In the genomic region with DNA sequence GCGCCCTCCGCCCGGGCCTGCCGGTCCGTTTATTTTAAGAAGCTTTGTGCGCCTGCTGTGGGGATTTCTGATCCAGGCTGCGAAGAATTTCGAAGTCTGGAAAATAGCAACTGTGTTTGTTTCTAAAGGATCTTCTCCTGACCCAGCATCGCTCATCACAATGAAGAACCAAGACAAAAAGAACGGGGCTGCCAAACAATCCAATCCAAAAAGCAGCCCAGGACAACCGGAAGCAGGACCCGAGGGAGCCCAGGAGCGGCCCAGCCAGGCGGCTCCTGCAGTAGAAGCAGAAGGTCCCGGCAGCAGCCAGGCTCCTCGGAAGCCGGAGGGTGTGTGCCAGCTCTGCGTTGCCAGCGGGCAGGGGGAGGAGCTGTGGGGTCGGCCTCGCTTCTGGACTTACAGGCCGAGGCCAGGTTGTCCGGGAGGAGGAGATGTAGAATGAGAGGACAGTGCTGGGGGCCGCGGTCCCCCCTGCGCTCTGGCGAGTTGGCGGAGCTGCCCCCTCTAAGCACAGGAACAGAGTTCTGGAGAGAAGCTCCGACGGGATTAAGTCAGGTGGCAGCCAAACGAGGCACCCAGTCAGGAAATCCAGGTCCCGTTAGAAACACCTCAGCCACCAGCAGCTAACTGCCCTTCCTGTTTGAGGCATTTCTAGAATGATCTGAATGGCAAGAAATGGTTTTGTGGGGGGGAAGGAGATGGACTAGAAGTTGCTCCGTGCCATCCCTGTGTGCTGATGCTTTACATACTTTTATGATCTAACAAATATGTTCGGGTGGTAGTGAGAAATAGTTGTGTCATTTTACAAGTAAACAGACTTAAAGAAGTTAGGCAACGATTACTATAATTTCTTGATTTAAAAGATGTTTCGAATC, we compare ENCODE assay signal across 8 cellular contexts. TPM values are rescaled to one million over a fixed set of nuclear protein-coding genes. Genes with fewer than 3 reads are reported as not detected.
DNase-seq lines count a peak whose midpoint lies in the region; ATAC-seq and TF ChIP-seq lines count a peak whose summit lies in the region.

No MANE protein-coding gene starts in this region.

- H3K36me3 Mint-ChIP-seq in HFFc6 (ENCODE audit: low read depth) (peaks cover 39% of the 10 kb centered on the region), T-helper 17 cell (ENCODE audit: low read depth) (peaks cover 9% of the 10 kb centered on the region)

- peak overlapping the region; percentile 97 for H3K4me3 Mint-ChIP-seq in HFFc6
- H3K4me3 Mint-ChIP-seq in T-helper 17 cell = peak overlapping the region; percentile 95

- DNase-seq in D341Med (ENCODE audit: low spot score) = peak; percentile 78
- peak; percentile 47 for DNase-seq in HFFc6
- DNase-seq in T-helper 17 cell = no peak
- peak; percentile 40 for DNase-seq in cerebellum (ENCODE audit: low spot score)
- peak; percentile 68 for DNase-seq in kidney glomerular epithelial cell (lab: John Stamatoyannopoulos, UW)
- peak; percentile 25 for DNase-seq in stimulated activated CD4-positive, alpha-beta T cell treated with anti-CD3 and anti-CD28 coated beads, Interleukin-4, amount 100 ng/mL, for 1 hour
- no peak for DNase-seq in DMS114 treated with DMSO at 0.1 percent for 48 hours (lab: John Stamatoyannopoulos, UW; ENCODE audit: unreplicated experiment)
- DNase-seq in cerebellar nuclear complex (lab: John Stamatoyannopoulos, UW) = no peak

- H3K9me3 Mint-ChIP-seq in HFFc6 = no peaks in the 10 kb centered on the region

- H3K9me3 ChIP-seq in T-helper 17 cell (ENCODE audit: control insufficient read depth, low read length, poor library complexity, severe bottlenecking) = no peaks in the 10 kb centered on the region

- no peak for ATAC-seq in T-helper 17 cell

- H3K4me1 Mint-ChIP-seq in HFFc6 (ENCODE audit: low read depth) = peaks cover 49% of the 10 kb centered on the region
- H3K4me1 Mint-ChIP-seq in T-helper 17 cell = peaks cover 35% of the 10 kb centered on the region

- TF ChIP-seq CTCF in HFFc6 (IDR thresholded peaks at IDR 0.05) = 0 out of 2 replicates have a peak, but pooled peaks have one; percentile 4

- peaks cover 10% of the 10 kb centered on the region for H3K27me3 Mint-ChIP-seq in HFFc6 (ENCODE audit: insufficient read depth)
- no peaks in the 10 kb centered on the region for H3K27me3 Mint-ChIP-seq in T-helper 17 cell

- H3K27ac Mint-ChIP-seq in HFFc6 = peak overlapping the region; percentile 95
- peak overlapping the region; percentile 90 for H3K27ac Mint-ChIP-seq in T-helper 17 cell

RNA-seq across cellular contexts. Expression of gene TXLNA, which starts 0.9 kb away (rescaled TPM):
- 10 to 100 TPM; 89.4 to 95.2 (median 93.0) TPM for total RNA-seq in HFFc6 (2021; fragmentation: NEBNext Ultra II Directional; extraction: Animal tissue kit (Norgen Biotek cat#: 25700))
- total RNA-seq in T-helper 17 cell (10 to 100 TPM; 22.9 to 24.6 TPM), cerebellum (21.4 TPM)

RNA-seq across cellular contexts. Expression of gene CCDC28B, which starts 20.0 kb away (rescaled TPM):
- total RNA-seq in HFFc6 (2021; fragmentation: NEBNext Ultra II Directional; extraction: Animal tissue kit (Norgen Biotek cat#: 25700)) = 10 to 100 TPM; 12.5 to 15.7 (median 15.3) TPM
- total RNA-seq in T-helper 17 cell = 1 to 10 TPM; 4.7 to 4.9 TPM
- 13.4 TPM for total RNA-seq in cerebellum

RNA-seq across cellular contexts. Expression of gene IQCC, which starts 25.0 kb away (rescaled TPM):
- total RNA-seq in HFFc6 (2021; fragmentation: NEBNext Ultra II Directional; extraction: Animal tissue kit (Norgen Biotek cat#: 25700)) = 1 to 10 TPM in 5 of 6 experiments, under 1 TPM in 1; 0.81 to 2.4 (median 2.2) TPM
- total RNA-seq in T-helper 17 cell (1 to 10 TPM; 3.2 to 4.1 TPM), cerebellum (3.1 TPM)

RNA-seq across cellular contexts. Expression of gene DCDC2B, which starts 28.5 kb away (rescaled TPM):
- not detected for total RNA-seq in HFFc6 (2021; fragmentation: NEBNext Ultra II Directional; extraction: Animal tissue kit (Norgen Biotek cat#: 25700))
- total RNA-seq in T-helper 17 cell = not detected
- total RNA-seq in cerebellum = not detected

RNA-seq across cellular contexts. Expression of gene TMEM234, which starts 41.7 kb away (rescaled TPM):
- 10 to 100 TPM; 18.5 to 23.7 (median 20.3) TPM for total RNA-seq in HFFc6 (2021; fragmentation: NEBNext Ultra II Directional; extraction: Animal tissue kit (Norgen Biotek cat#: 25700))
- total RNA-seq in T-helper 17 cell (10 to 100 TPM; 13.1 to 18.8 TPM), cerebellum (22.2 TPM)

Comparison
In these comparisons a context has a peak if more than half of its experiments do, and no peak if none do; other contexts are left out.
1. DNase-seq: peak in D341Med (single experiment), HFFc6 (single experiment), cerebellum (single experiment), kidney glomerular epithelial cell (single experiment) and stimulated activated CD4-positive, alpha-beta T cell treated with anti-CD3 and anti-CD28 coated beads, Interleukin-4, amount 100 ng/mL, for 1 hour (single experiment); none in T-helper 17 cell (0 of 3), DMS114 treated with DMSO at 0.1 percent for 48 hours (single experiment) and cerebellar nuclear complex (0 of 2).